In the genomic region with DNA sequence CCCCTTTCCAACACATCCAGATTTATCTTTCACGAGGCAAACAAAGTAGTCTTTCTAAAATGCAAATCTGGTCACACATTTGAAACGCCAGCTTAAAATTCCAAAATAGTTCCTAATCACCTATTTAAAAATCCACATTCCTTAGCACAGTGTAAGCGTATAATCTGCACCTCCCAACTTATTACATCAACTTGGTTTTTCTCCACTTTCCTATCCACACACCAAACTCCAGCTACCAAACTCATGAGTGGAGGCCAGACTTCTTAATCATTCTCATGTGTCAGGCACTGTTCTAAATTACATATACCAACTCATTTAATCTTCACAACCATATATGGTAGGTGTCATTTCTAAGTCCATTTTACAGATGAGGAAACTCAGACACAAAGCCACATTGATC, we compare ENCODE assay signal across 1 cellular context.
TF ChIP-seq lines count a peak whose summit lies in the region.

No MANE protein-coding gene starts in this region.

TF ChIP-seq in H1, 55 proteins besides CTCF, POLR2A, EP300 and RAD21 (continued from another document):
- TF ChIP-seq, protein P1, sequence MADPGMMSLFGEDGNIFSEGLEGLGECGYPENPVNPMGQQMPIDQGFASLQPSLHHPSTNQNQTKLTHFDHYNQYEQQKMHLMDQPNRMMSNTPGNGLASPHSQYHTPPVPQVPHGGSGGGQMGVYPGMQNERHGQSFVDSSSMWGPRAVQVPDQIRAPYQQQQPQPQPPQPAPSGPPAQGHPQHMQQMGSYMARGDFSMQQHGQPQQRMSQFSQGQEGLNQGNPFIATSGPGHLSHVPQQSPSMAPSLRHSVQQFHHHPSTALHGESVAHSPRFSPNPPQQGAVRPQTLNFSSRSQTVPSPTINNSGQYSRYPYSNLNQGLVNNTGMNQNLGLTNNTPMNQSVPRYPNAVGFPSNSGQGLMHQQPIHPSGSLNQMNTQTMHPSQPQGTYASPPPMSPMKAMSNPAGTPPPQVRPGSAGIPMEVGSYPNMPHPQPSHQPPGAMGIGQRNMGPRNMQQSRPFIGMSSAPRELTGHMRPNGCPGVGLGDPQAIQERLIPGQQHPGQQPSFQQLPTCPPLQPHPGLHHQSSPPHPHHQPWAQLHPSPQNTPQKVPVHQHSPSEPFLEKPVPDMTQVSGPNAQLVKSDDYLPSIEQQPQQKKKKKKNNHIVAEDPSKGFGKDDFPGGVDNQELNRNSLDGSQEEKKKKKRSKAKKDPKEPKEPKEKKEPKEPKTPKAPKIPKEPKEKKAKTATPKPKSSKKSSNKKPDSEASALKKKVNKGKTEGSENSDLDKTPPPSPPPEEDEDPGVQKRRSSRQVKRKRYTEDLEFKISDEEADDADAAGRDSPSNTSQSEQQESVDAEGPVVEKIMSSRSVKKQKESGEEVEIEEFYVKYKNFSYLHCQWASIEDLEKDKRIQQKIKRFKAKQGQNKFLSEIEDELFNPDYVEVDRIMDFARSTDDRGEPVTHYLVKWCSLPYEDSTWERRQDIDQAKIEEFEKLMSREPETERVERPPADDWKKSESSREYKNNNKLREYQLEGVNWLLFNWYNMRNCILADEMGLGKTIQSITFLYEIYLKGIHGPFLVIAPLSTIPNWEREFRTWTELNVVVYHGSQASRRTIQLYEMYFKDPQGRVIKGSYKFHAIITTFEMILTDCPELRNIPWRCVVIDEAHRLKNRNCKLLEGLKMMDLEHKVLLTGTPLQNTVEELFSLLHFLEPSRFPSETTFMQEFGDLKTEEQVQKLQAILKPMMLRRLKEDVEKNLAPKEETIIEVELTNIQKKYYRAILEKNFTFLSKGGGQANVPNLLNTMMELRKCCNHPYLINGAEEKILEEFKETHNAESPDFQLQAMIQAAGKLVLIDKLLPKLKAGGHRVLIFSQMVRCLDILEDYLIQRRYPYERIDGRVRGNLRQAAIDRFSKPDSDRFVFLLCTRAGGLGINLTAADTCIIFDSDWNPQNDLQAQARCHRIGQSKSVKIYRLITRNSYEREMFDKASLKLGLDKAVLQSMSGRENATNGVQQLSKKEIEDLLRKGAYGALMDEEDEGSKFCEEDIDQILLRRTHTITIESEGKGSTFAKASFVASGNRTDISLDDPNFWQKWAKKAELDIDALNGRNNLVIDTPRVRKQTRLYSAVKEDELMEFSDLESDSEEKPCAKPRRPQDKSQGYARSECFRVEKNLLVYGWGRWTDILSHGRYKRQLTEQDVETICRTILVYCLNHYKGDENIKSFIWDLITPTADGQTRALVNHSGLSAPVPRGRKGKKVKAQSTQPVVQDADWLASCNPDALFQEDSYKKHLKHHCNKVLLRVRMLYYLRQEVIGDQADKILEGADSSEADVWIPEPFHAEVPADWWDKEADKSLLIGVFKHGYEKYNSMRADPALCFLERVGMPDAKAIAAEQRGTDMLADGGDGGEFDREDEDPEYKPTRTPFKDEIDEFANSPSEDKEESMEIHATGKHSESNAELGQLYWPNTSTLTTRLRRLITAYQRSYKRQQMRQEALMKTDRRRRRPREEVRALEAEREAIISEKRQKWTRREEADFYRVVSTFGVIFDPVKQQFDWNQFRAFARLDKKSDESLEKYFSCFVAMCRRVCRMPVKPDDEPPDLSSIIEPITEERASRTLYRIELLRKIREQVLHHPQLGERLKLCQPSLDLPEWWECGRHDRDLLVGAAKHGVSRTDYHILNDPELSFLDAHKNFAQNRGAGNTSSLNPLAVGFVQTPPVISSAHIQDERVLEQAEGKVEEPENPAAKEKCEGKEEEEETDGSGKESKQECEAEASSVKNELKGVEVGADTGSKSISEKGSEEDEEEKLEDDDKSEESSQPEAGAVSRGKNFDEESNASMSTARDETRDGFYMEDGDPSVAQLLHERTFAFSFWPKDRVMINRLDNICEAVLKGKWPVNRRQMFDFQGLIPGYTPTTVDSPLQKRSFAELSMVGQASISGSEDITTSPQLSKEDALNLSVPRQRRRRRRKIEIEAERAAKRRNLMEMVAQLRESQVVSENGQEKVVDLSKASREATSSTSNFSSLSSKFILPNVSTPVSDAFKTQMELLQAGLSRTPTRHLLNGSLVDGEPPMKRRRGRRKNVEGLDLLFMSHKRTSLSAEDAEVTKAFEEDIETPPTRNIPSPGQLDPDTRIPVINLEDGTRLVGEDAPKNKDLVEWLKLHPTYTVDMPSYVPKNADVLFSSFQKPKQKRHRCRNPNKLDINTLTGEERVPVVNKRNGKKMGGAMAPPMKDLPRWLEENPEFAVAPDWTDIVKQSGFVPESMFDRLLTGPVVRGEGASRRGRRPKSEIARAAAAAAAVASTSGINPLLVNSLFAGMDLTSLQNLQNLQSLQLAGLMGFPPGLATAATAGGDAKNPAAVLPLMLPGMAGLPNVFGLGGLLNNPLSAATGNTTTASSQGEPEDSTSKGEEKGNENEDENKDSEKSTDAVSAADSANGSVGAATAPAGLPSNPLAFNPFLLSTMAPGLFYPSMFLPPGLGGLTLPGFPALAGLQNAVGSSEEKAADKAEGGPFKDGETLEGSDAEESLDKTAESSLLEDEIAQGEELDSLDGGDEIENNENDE (IDR thresholded peaks at IDR 0.05; ENCODE audit: insufficient replicate concordance, low read length) = no peak
- TF ChIP-seq SP4 (IDR thresholded peaks at IDR 0.05; ENCODE audit: low read length) (no peak), KDM1A (IDR thresholded peaks at IDR 0.05; ENCODE audit: borderline replicate concordance, low read length) (no peak), HDAC2 (IDR thresholded peaks at IDR 0.05; ENCODE audit: borderline replicate concordance in 1 of 2, low read depth in 2 of 2, low read length in 2 of 2) (no peak), KDM4A (IDR thresholded peaks at IDR 0.05; ENCODE audit: low read depth, low read length, severe bottlenecking) (no peak), TBP (IDR thresholded peaks at IDR 0.05; ENCODE audit: low read depth, low read length) (no peak), NRF1 (IDR thresholded peaks at IDR 0.05; ENCODE audit: low read depth, low read length) (no peak), SUZ12 (IDR thresholded peaks at IDR 0.05; ENCODE audit: low read length) (no peak), POLR2AphosphoS5 (IDR thresholded peaks at IDR 0.05; ENCODE audit: low read depth, low read length) (no peak)
